ENCODE assay signal across 8 cellular contexts in the genomic region with DNA sequence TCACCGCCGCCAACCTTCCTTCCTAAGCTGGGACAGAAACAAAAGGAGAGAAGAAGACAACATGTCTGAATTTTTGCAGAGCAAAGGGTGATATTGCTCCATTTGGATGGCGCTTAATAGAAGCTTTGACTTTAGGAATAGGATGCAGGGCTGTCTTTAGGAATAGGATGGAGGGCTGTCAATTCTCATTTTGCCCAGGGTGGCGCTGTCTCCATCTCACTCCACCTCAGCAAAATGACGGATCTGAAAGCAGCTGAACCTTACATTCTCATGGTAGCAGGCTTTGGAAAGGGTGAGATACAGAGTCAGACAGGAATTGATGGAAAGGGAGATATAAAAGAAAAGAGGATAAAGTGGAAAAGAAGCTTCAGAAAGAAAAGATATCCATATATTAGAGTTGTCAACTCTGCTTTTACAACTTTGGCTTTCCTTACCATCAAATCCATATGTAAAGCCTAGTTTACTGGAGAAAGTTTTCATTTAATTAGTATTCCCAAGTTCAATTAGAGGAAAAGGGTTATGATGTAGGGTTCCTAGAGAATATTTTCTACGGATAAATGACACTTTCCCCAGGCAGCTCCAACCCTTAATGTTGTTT. TPM values are rescaled to one million over a fixed set of nuclear protein-coding genes. Genes with fewer than 3 reads are reported as not detected.
DNase-seq lines count a peak whose midpoint lies in the region; ATAC-seq and TF ChIP-seq lines count a peak whose summit lies in the region.

No MANE protein-coding gene starts in this region.

- H3K9ac ChIP-seq in neural progenitor cell: no peak overlapping the region

- peaks cover 15% of the 10 kb centered on the region for H3K79me2 ChIP-seq in neural progenitor cell (ENCODE audit: low read depth)

- no peak overlapping the region for H2AFZ ChIP-seq in neural progenitor cell (replicated peaks)

- H3K9me3 ChIP-seq in neural progenitor cell (ENCODE audit: low read depth) (no peaks in the 10 kb centered on the region), vagina (no peaks in the 10 kb centered on the region)

- H3K4me3 ChIP-seq in neural progenitor cell (peak overlapping the region; percentile 65), vagina (peak overlapping the region; percentile 57 to 69)

- TF ChIP-seq CTCF in foreskin keratinocyte (conservative IDR thresholded peaks at IDR 0.05) (peak; percentile 71), neural progenitor cell (IDR thresholded peaks at IDR 0.05) (peak; percentile 80), vagina (IDR thresholded peaks at IDR 0.05) (peak in 2 of 3 experiments; percentile 9 to 40)

- H3K36me3 ChIP-seq in neural progenitor cell: peaks cover 18% of the 10 kb centered on the region
- H3K36me3 ChIP-seq in vagina: no peaks in the 10 kb centered on the region

- no peaks in the 10 kb centered on the region for H3K4me1 ChIP-seq in foreskin keratinocyte
- peaks cover 26% of the 10 kb centered on the region for H3K4me1 ChIP-seq in neural progenitor cell
- peaks cover 33% of the 10 kb centered on the region for H3K4me1 ChIP-seq in vagina

- DNase-seq in DMS 273 treated with DMSO at 0.1 percent for 48 hours (lab: John Stamatoyannopoulos, UW) (peak; percentile 55), NCI-H774 (lab: John Stamatoyannopoulos, UW) (peak; percentile 89), foreskin keratinocyte (peak in 1 of 2 donors; percentile 46), neural progenitor cell (ENCODE audit: low spot score) (peak; percentile 76), vagina (ENCODE audit: extremely low spot score in 2 of 2) (no peak)

- peaks cover 26% of the 10 kb centered on the region for H3K4me1 Mint-ChIP-seq in activated T-helper 17 cell treated with anti-CD3 and anti-CD28 coated beads, Interleukin-2, amount 50 U/mL, for 72 hours
- peaks cover 45% of the 10 kb centered on the region for H3K4me1 Mint-ChIP-seq in neural progenitor cell

- no peak for TF ChIP-seq POLR2A in vagina (IDR thresholded peaks at IDR 0.05)

- no peaks in the 10 kb centered on the region for H3K9me3 Mint-ChIP-seq in activated T-helper 17 cell treated with anti-CD3 and anti-CD28 coated beads, Interleukin-2, amount 50 U/mL, for 72 hours
- no peaks in the 10 kb centered on the region for H3K9me3 Mint-ChIP-seq in neural progenitor cell

- H3K27ac ChIP-seq in foreskin keratinocyte (no peak overlapping the region), neural progenitor cell (no peak overlapping the region), vagina (peak overlapping the region; percentile 1)

- H4K20me1 ChIP-seq in neural progenitor cell (ENCODE audit: low read depth): peaks cover 38% of the 10 kb centered on the region

- peaks cover 43% of the 10 kb centered on the region for H3K36me3 Mint-ChIP-seq in activated T-helper 17 cell treated with anti-CD3 and anti-CD28 coated beads, Interleukin-2, amount 50 U/mL, for 72 hours (ENCODE audit: low read depth)
- H3K36me3 Mint-ChIP-seq in neural progenitor cell: peaks cover 20% of the 10 kb centered on the region

- H3K27ac Mint-ChIP-seq in activated T-helper 17 cell treated with anti-CD3 and anti-CD28 coated beads, Interleukin-2, amount 50 U/mL, for 72 hours: peak overlapping the region; percentile 29
- no peak overlapping the region for H3K27ac Mint-ChIP-seq in neural progenitor cell

- H3K4me2 ChIP-seq in neural progenitor cell: peak overlapping the region; percentile 94

- H3K4me3 Mint-ChIP-seq in activated T-helper 17 cell treated with anti-CD3 and anti-CD28 coated beads, Interleukin-2, amount 50 U/mL, for 72 hours: peak overlapping the region; percentile 90
- H3K4me3 Mint-ChIP-seq in neural progenitor cell: peak overlapping the region; percentile 94

- H3K27me3 ChIP-seq in foreskin keratinocyte (peaks cover 98% of the 10 kb centered on the region), neural progenitor cell (peaks cover 13% of the 10 kb centered on the region), vagina (no peaks in the 10 kb centered on the region)

- peaks cover 6% of the 10 kb centered on the region for H3K27me3 Mint-ChIP-seq in activated T-helper 17 cell treated with anti-CD3 and anti-CD28 coated beads, Interleukin-2, amount 50 U/mL, for 72 hours
- peaks cover 8% of the 10 kb centered on the region for H3K27me3 Mint-ChIP-seq in neural progenitor cell (ENCODE audit: insufficient read depth, low read depth)

- ATAC-seq in GM19468 (IDR thresholded peaks at IDR 0.05; ENCODE audit: extremely low read depth, unreplicated experiment) (peak; percentile 11), HG03565 (IDR thresholded peaks at IDR 0.05; ENCODE audit: unreplicated experiment) (peak; percentile 54), foreskin keratinocyte (peak; percentile 77)
- ATAC-seq in activated T-helper 17 cell treated with anti-CD3 and anti-CD28 coated beads, Interleukin-2, amount 50 U/mL, for 72 hours (replicated peaks): peak; percentile 58

- intact Hi-C loops in vagina (cut with DNase I): no loop called here

- peaks cover 56% of the 10 kb centered on the region for H3F3A ChIP-seq in neural progenitor cell (ENCODE audit: low read depth)

RNA-seq across cellular contexts. Expression of gene KIAA0408, which starts 57.6 kb away (rescaled TPM):
- total RNA-seq in activated T-helper 17 cell treated with anti-CD3 and anti-CD28 coated beads, Interleukin-2, amount 50 U/mL, for 72 hours: 10 to 100 TPM; 10.8 to 13.8 TPM
- total RNA-seq in foreskin keratinocyte (0.03 TPM in 1 of 2 replicates, not detected in the other), neural progenitor cell (ENCODE audit: low replicate concordance) (2.2 and 9.7 TPM in 2 replicates), vagina (4.7 TPM)
- polyA plus RNA-seq in foreskin keratinocyte: not detected in 2 replicates

Comparison
In these comparisons a context has a peak if more than half of its experiments do, and no peak if none do; other contexts are left out.
1. DNase-seq: peak in DMS 273 treated with DMSO at 0.1 percent for 48 hours (single experiment), NCI-H774 (single experiment) and neural progenitor cell (single experiment); none in vagina (0 of 2).
2. ATAC-seq: peak in every context shown above with its lines; median percentile 77 in foreskin keratinocyte; 58 in activated T-helper 17 cell treated with anti-CD3 and anti-CD28 coated beads, Interleukin-2, amount 50 U/mL, for 72 hours; 54 in HG03565; 11 in GM19468.
3. CTCF ChIP-seq: peak in every context shown above with its lines; median percentile 80 in neural progenitor cell; 71 in foreskin keratinocyte; 24 in vagina.